Comparison of ENCODE assay signal across 10 cellular contexts in the genomic region with DNA sequence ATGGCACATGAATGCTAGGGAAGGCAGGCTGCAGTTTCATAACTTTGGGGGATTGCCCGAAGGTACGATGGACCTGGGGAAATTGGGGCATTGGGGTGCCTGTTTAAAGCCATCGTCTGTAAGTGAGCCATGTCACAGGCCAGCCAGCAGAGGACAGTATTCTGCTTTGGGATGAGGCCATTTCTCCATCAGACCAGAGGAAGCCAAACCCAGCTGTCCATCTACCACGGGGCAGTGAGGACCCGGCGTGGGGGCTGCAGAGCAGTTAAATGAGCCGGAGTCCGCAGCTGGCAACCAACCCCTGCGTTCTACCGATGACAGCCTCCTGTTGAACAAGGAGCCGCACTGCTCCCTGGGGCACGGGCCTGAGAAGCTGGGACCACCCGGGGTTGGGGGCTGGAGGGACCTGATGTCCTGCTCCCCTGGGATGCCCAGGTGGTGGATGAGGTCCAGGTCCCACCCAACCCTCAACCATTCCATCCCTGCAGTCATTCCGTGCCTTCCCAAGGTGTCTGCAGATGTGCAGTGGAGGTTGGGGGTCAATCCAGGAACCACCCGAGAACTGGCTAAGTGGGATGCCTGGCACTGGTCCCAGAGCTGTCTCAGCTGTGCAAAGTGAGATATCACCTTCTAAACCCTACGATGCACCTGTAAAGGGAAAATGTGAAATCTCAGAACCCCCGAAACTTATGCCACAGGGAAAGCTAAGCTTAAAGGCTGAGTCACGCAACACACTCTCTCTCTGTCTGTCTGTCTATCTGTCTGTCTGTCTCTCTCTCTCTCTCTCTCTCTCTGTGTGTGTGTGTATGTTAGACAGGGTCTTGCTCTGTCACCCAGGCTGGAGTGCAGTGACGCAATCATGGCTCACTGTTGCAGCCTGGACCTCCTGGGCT. TPM values are rescaled to one million over a fixed set of nuclear protein-coding genes. Genes with fewer than 3 reads are reported as not detected.
DNase-seq lines count a peak whose midpoint lies in the region; ATAC-seq and TF ChIP-seq lines count a peak whose summit lies in the region.
"Had no signal": no experiment of that assay in that cellular context is flagged by ENCODE, and none has a peak within 500 bp of the region (broad histone marks: within the 10 kb centered on the region; RNA-seq: fewer than 3 reads in every experiment).

No MANE protein-coding gene starts in this region.

- H3K4me1 Mint-ChIP-seq in activated naive CD4-positive, alpha-beta T cell treated with anti-CD3 and anti-CD28 coated beads, Interleukin-2, amount 10 ng/mL, durations not matched to agents 7 days and 5 days: peaks cover 5% of the 10 kb centered on the region

- H3K36me3 Mint-ChIP-seq in activated naive CD4-positive, alpha-beta T cell treated with anti-CD3 and anti-CD28 coated beads, Interleukin-2, amount 10 ng/mL, durations not matched to agents 7 days and 5 days: no peaks in the 10 kb centered on the region

- H3K9me3 ChIP-seq in DOHH2 (ENCODE audit: control insufficient read depth, insufficient read depth, low read length): no peaks in the 10 kb centered on the region
- no peaks in the 10 kb centered on the region for H3K9me3 ChIP-seq in PC-9 (ENCODE audit: insufficient read depth, low read depth)
- H3K9me3 ChIP-seq in gastroesophageal sphincter: no peaks in the 10 kb centered on the region
- no peaks in the 10 kb centered on the region for H3K9me3 ChIP-seq in osteoblast (ENCODE audit: low read depth, low read length)

- CTCF ChIA-PET in PC-9 (lab: Charles Lee): interaction anchor here (0.6 to 2.4 kb wide), 6 partner anchors 13 to 426 kb away, joined by 3 to 17 read pairs (median 4); no protein-coding TSS in a partner anchor
- CTCF ChIA-PET in activated naive CD4-positive, alpha-beta T cell treated with anti-CD3 and anti-CD28 coated beads, Interleukin-2, amount 10 ng/mL, durations not matched to agents 7 days and 5 days (lab: Charles Lee): interaction anchor here (0.6 to 4.7 kb wide), 8 partner anchors 19 to 1427 kb away, joined by 3 to 81 read pairs (median 3); no protein-coding TSS in a partner anchor

- peaks cover 25% of the 10 kb centered on the region for H3K27me3 Mint-ChIP-seq in activated naive CD4-positive, alpha-beta T cell treated with anti-CD3 and anti-CD28 coated beads, Interleukin-2, amount 10 ng/mL, durations not matched to agents 7 days and 5 days

- H3K4me3 Mint-ChIP-seq in activated naive CD4-positive, alpha-beta T cell treated with anti-CD3 and anti-CD28 coated beads, Interleukin-2, amount 10 ng/mL, durations not matched to agents 7 days and 5 days: no peak overlapping the region
- H3K4me3 Mint-ChIP-seq: stimulated activated naive CD8-positive, alpha-beta T cell treated with anti-CD3 and anti-CD28 coated beads, Interleukin-15, Interleukin-2, amounts not matched to agents 100 ng/mL and 50 ng/mL, for 24 hours had no signal

- H3K79me2 ChIP-seq in DOHH2 (ENCODE audit: control insufficient read depth, low read length): no peaks in the 10 kb centered on the region
- no peaks in the 10 kb centered on the region for H3K79me2 ChIP-seq in PC-9 (ENCODE audit: low read depth)
- no peaks in the 10 kb centered on the region for H3K79me2 ChIP-seq in osteoblast (ENCODE audit: insufficient read depth, low read length)

- TF ChIP-seq EP300 in gastroesophageal sphincter (IDR thresholded peaks at IDR 0.05): no peak

- H3K4me3 ChIP-seq in DOHH2 (ENCODE audit: low read length) (no peak overlapping the region), PC-9 (no peak overlapping the region), gastroesophageal sphincter (no peak overlapping the region), osteoblast (ENCODE audit: insufficient read depth, low read length) (peak overlapping the region; percentile 43)

- TF ChIP-seq CTCF in DOHH2 (IDR thresholded peaks at IDR 0.05; ENCODE audit: low read depth, low read length, poor library complexity, severe bottlenecking) (peak; percentile 94), PC-9 (conservative IDR thresholded peaks at IDR 0.05) (peak; percentile 90), gastroesophageal sphincter (IDR thresholded peaks at IDR 0.05) (peak; percentile 71 to 94 (median 86)), osteoblast (IDR thresholded peaks at IDR 0.05; ENCODE audit: extremely low read depth, low read depth, low read length) (peak; percentile 94)

- DNase-seq in KBM-7: peak; percentile 51
- peak; percentile 45 to 63 for DNase-seq in PC-9
- DNase-seq in activated naive CD4-positive, alpha-beta T cell treated with anti-CD3 and anti-CD28 coated beads, Interleukin-2, amount 10 ng/mL, durations not matched to agents 7 days and 5 days: peak; percentile 63
- DNase-seq in osteoblast (ENCODE audit: insufficient read length, low spot score, missing footprints): peak; percentile 86

- in situ Hi-C loops in KBM-7 (cut with MboI; ENCODE audit: low pct_unique_long_range_greater_than_20kb, low sequenced_read_pairs): no loop called here

- no peak overlapping the region for H2AFZ ChIP-seq in PC-9
- peak overlapping the region; percentile 72 for H2AFZ ChIP-seq in osteoblast (ENCODE audit: low read length)

- 38 to 67% methylated on average over 3 to 10 of the region's 19 CpGs for WGBS in gastroesophageal sphincter (ENCODE audit: low coverage in 1 of 2), 2 donors

- TF ChIP-seq POLR2A in gastroesophageal sphincter (IDR thresholded peaks at IDR 0.05): no peak

- H3K36me3 ChIP-seq in DOHH2 (ENCODE audit: control insufficient read depth, low read length): no peaks in the 10 kb centered on the region
- no peaks in the 10 kb centered on the region for H3K36me3 ChIP-seq in PC-9 (ENCODE audit: low read depth)
- no peaks in the 10 kb centered on the region for H3K36me3 ChIP-seq in gastroesophageal sphincter
- no peaks in the 10 kb centered on the region for H3K36me3 ChIP-seq in osteoblast (ENCODE audit: insufficient read depth, low read length)

- intact Hi-C loops in PC-9 (cut with micrococcal nuclease; ENCODE audit: unreplicated experiment): loop anchor here (1.0 to 5.0 kb wide), 3 partner anchors 49 to 154 kb away; partner anchors contain the start of genes POR and TMEM120A

- ATAC-seq in gastroesophageal sphincter (peak; percentile 78), HG02678 (IDR thresholded peaks at IDR 0.05; ENCODE audit: unreplicated experiment) (no peak), HG03095 (IDR thresholded peaks at IDR 0.05; ENCODE audit: unreplicated experiment) (no peak)

- H3F3A ChIP-seq in DOHH2 (ENCODE audit: control insufficient read depth, insufficient read depth): no peaks in the 10 kb centered on the region
- H3F3A ChIP-seq in PC-9 (ENCODE audit: insufficient read depth, low read depth): peaks cover 2% of the 10 kb centered on the region; the same call in 1 of the 2 replicates

- H3K27me3 ChIP-seq in DOHH2 (ENCODE audit: control insufficient read depth, low read length) (peaks cover 3% of the 10 kb centered on the region; the same call in 1 of the 2 replicates), PC-9 (ENCODE audit: insufficient read depth, low read depth) (no peaks in the 10 kb centered on the region), gastroesophageal sphincter (peaks cover 13% of the 10 kb centered on the region), osteoblast (ENCODE audit: insufficient read depth, low read length) (no peaks in the 10 kb centered on the region)

- H3K4me1 ChIP-seq in DOHH2 (ENCODE audit: control insufficient read depth, low read length) (no peaks in the 10 kb centered on the region), PC-9 (replicated peaks; ENCODE audit: insufficient read depth) (peaks cover 13% of the 10 kb centered on the region), gastroesophageal sphincter (peaks cover 0 to 10% (median 0%) of the 10 kb centered on the region in 3 donors), osteoblast (ENCODE audit: insufficient read depth, low read length) (peaks cover 13% of the 10 kb centered on the region)

- POLR2A ChIA-PET in PC-9 (lab: Charles Lee; ENCODE audit: unreplicated experiment): no interaction called here

- H3K9me2 ChIP-seq in DOHH2 (replicated peaks; ENCODE audit: control insufficient read depth, low read length): no peaks in the 10 kb centered on the region
- H3K9me2 ChIP-seq in PC-9 (ENCODE audit: insufficient read depth): no peaks in the 10 kb centered on the region

- no peaks in the 10 kb centered on the region for H3K9me3 Mint-ChIP-seq in activated naive CD4-positive, alpha-beta T cell treated with anti-CD3 and anti-CD28 coated beads, Interleukin-2, amount 10 ng/mL, durations not matched to agents 7 days and 5 days
- H3K9me3 Mint-ChIP-seq: stimulated activated naive CD8-positive, alpha-beta T cell treated with anti-CD3 and anti-CD28 coated beads, Interleukin-15, Interleukin-2, amounts not matched to agents 100 ng/mL and 50 ng/mL, for 24 hours had no signal

- H4K20me1 ChIP-seq in DOHH2 (ENCODE audit: control insufficient read depth, insufficient read depth, low read depth, low read length): no peaks in the 10 kb centered on the region
- no peaks in the 10 kb centered on the region for H4K20me1 ChIP-seq in PC-9 (ENCODE audit: insufficient read depth)
- no peaks in the 10 kb centered on the region for H4K20me1 ChIP-seq in osteoblast (ENCODE audit: insufficient read depth, low read length)

- no TSS peak for BruUV-seq in PC-9 (replicated peaks; lab: Mats Ljungman, UMichigan)

- H3K27ac ChIP-seq in DOHH2 (ENCODE audit: low read depth, low read length) (no peak overlapping the region), PC-9 (no peak overlapping the region), gastroesophageal sphincter (no peak overlapping the region), osteoblast (ENCODE audit: low read depth, low read length) (no peak overlapping the region)

- H3K27ac Mint-ChIP-seq in activated naive CD4-positive, alpha-beta T cell treated with anti-CD3 and anti-CD28 coated beads, Interleukin-2, amount 10 ng/mL, durations not matched to agents 7 days and 5 days: no peak overlapping the region
- H3K27ac Mint-ChIP-seq: stimulated activated naive CD8-positive, alpha-beta T cell treated with anti-CD3 and anti-CD28 coated beads, Interleukin-15, Interleukin-2, amounts not matched to agents 100 ng/mL and 50 ng/mL, for 24 hours had no signal

- H3K4me2 ChIP-seq in DOHH2 (ENCODE audit: low read length): no peak overlapping the region
- peak overlapping the region; percentile 49 for H3K4me2 ChIP-seq in PC-9
- H3K4me2 ChIP-seq in osteoblast (ENCODE audit: insufficient read depth, low read length): peak overlapping the region; percentile 69

RNA-seq across cellular contexts. Expression of gene RHBDD2, which starts 12.1 kb away (rescaled TPM):
- total RNA-seq in PC-9 (2021): 71.7 and 75.6 TPM in 2 replicates
- 10 to 100 TPM; 21.6 to 30.2 (median 25.6) TPM for total RNA-seq in gastroesophageal sphincter
- 27.4 and 27.5 TPM in 2 replicates for total RNA-seq in osteoblast

RNA-seq across cellular contexts. Expression of gene POR, which starts 48.2 kb away (rescaled TPM):
- total RNA-seq in PC-9 (2021) (151 and 205 TPM in 2 replicates), gastroesophageal sphincter (10 to 100 TPM; 31.5 to 54.3 (median 47.7) TPM), osteoblast (70.4 and 73.1 TPM in 2 replicates)

RNA-seq across cellular contexts. Expression of gene CCL24, which starts 53.1 kb away (rescaled TPM):
- not detected in 2 replicates for total RNA-seq in PC-9 (2021)
- total RNA-seq in gastroesophageal sphincter: under 1 TPM in 1 of 4 donors, not detected in 3; 0.94 TPM
- not detected in 2 replicates for total RNA-seq in osteoblast
- total RNA-seq: activated CD8-positive, alpha-beta memory T cell treated with anti-CD3 and anti-CD28 coated beads for 36 hours had no signal
